In the genomic region with DNA sequence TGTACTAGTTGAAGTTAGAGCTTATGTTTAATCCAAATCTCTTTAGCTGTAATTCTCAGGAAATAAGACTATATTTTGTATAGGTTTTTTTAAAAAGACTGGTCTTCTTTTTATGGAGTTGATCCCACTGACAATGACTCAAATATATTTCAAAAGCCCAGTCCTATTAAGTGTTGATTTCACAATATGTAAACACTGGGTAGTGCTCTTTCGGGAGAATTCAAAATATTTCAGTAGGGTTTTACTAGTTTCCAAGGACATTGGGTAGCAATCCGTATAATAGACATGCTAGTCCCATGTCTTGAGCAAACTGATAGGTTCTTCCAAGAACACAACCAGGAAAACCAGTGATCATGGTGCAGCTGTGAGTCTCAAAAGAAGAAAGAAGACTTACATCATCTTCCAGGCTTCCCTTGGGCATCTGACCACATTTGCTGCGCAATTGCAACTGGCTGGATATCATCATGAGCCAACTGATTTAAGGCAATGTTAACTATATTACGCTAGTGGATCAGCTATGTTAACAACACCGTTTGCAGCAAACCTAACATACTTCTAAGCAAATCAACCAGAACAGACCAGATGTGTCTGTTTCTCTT, we compare ENCODE assay signal across 28 cellular contexts. TPM values are rescaled to one million over a fixed set of nuclear protein-coding genes. Genes with fewer than 3 reads are reported as not detected.
DNase-seq lines count a peak whose midpoint lies in the region; ATAC-seq, FAIRE-seq and TF ChIP-seq lines count a peak whose summit lies in the region.
"Had no signal": no experiment of that assay in that cellular context is flagged by ENCODE, and none has a peak within 500 bp of the region (broad histone marks: within the 10 kb centered on the region; RNA-seq: fewer than 3 reads in every experiment).

No MANE protein-coding gene starts in this region.

- H3K4me3 Mint-ChIP-seq in stimulated activated naive CD8-positive, alpha-beta T cell treated with anti-CD3 and anti-CD28 coated beads, Interleukin-15, amount 100 ng/mL, for 72 hours, result no peak overlapping the region
- H3K4me3 Mint-ChIP-seq: activated CD8-positive, alpha-beta T cell treated with anti-CD3 and anti-CD28 coated beads for 36 hours; activated T-cell treated with anti-CD3 and anti-CD28 coated beads, Interleukin-2, amount 50 U/mL, for 24 hours; CD4-positive, alpha-beta memory T cell; nephron progenitor cell had no signal

- H3K4me1 ChIP-seq in OCI-LY1 (ENCODE audit: insufficient read depth, low read length, severe bottlenecking), result peaks cover 11% of the 10 kb centered on the region
- H3K4me1 ChIP-seq in colonic mucosa, result no peaks in the 10 kb centered on the region
- H3K4me1 ChIP-seq: pancreas had no signal

- no peak for ATAC-seq in HG03378 (IDR thresholded peaks at IDR 0.05; ENCODE audit: unreplicated experiment)
- ATAC-seq in stimulated activated naive CD8-positive, alpha-beta T cell treated with anti-CD3 and anti-CD28 coated beads, Interleukin-15, amount 100 ng/mL, for 72 hours, result no peak
- ATAC-seq: activated CD8-positive, alpha-beta T cell treated with anti-CD3 and anti-CD28 coated beads for 36 hours; left ventricle myocardium superior; sciatic nerve had no signal

- no peak for TF ChIP-seq CTCF in AG09319 (IDR thresholded peaks at IDR 0.05; ENCODE audit: low read depth, low read length)
- no peak for TF ChIP-seq CTCF in OCI-LY1 (IDR thresholded peaks at IDR 0.05; ENCODE audit: low read length)
- no peak for TF ChIP-seq CTCF in fibroblast of the aortic adventitia (IDR thresholded peaks at IDR 0.05; ENCODE audit: insufficient read depth, low read length)
- TF ChIP-seq CTCF in colonic mucosa (IDR thresholded peaks at IDR 0.05), result no peak

- no peaks in the 10 kb centered on the region for H3K9me2 ChIP-seq in OCI-LY1 (ENCODE audit: low read depth, low read length)
- H3K9me2 ChIP-seq: SK-N-SH had no signal

- H3K9me3 ChIP-seq in OCI-LY1 (ENCODE audit: low read length) (peaks cover 6% of the 10 kb centered on the region; the same call in 1 of the 2 replicates), MG63 (no peaks in the 10 kb centered on the region), colonic mucosa (no peaks in the 10 kb centered on the region)
- H3K9me3 ChIP-seq: pancreas, SK-N-SH had no signal

- intact Hi-C loops in colonic mucosa (cut with DNase I), result no loop called here

- no peaks in the 10 kb centered on the region for H3F3A ChIP-seq in OCI-LY1 (ENCODE audit: insufficient read depth, low read length)

- peaks cover 0 to 5% of the 10 kb centered on the region in 2 donors for H3K9me3 Mint-ChIP-seq in stimulated activated naive CD8-positive, alpha-beta T cell treated with anti-CD3 and anti-CD28 coated beads, Interleukin-15, amount 100 ng/mL, for 72 hours
- H3K9me3 Mint-ChIP-seq: activated CD8-positive, alpha-beta T cell treated with anti-CD3 and anti-CD28 coated beads for 36 hours had no signal

- no peaks in the 10 kb centered on the region for H3K36me3 ChIP-seq in OCI-LY1 (ENCODE audit: insufficient read depth, low read length)
- H3K36me3 ChIP-seq in MG63, result no peaks in the 10 kb centered on the region
- H3K36me3 ChIP-seq in colonic mucosa, result no peaks in the 10 kb centered on the region
- H3K36me3 ChIP-seq: pancreas had no signal

- H3K27me3 ChIP-seq in OCI-LY1 (ENCODE audit: insufficient read depth, low read length) (no peaks in the 10 kb centered on the region), MG63 (no peaks in the 10 kb centered on the region), colonic mucosa (no peaks in the 10 kb centered on the region)
- H3K27me3 ChIP-seq: hepatocyte, pancreas had no signal

- H4K20me1 ChIP-seq in OCI-LY1 (ENCODE audit: insufficient read depth, low read length), result no peaks in the 10 kb centered on the region

- peak; percentile 68 for FAIRE-seq in HTR-8/SVneo (lab: Jason Lieb, UNC)
- FAIRE-seq: colon, pancreas had no signal

- H3K27me3 Mint-ChIP-seq in stimulated activated naive CD8-positive, alpha-beta T cell treated with anti-CD3 and anti-CD28 coated beads, Interleukin-15, amount 100 ng/mL, for 72 hours, result no peaks in the 10 kb centered on the region
- H3K27me3 Mint-ChIP-seq: activated CD8-positive, alpha-beta T cell treated with anti-CD3 and anti-CD28 coated beads for 36 hours; activated T-cell treated with anti-CD3 and anti-CD28 coated beads, Interleukin-2, amount 50 U/mL, for 24 hours had no signal

- H3K4me1 Mint-ChIP-seq in stimulated activated naive CD8-positive, alpha-beta T cell treated with anti-CD3 and anti-CD28 coated beads, Interleukin-15, amount 100 ng/mL, for 72 hours, result no peaks in the 10 kb centered on the region
- H3K4me1 Mint-ChIP-seq: CD4-positive, alpha-beta memory T cell had no signal

- no peak overlapping the region for H3K4me3 ChIP-seq in OCI-LY1 (ENCODE audit: low read depth, low read length, poor library complexity, severe bottlenecking)
- H3K4me3 ChIP-seq in fibroblast of the aortic adventitia (ENCODE audit: low read depth, low read length), result no peak overlapping the region
- no peak overlapping the region for H3K4me3 ChIP-seq in MG63
- H3K4me3 ChIP-seq in colonic mucosa, result no peak overlapping the region
- H3K4me3 ChIP-seq: hepatocyte, pancreas had no signal

- H3K27ac ChIP-seq in OCI-LY1 (ENCODE audit: low read depth, low read length, poor library complexity, severe bottlenecking), result no peak overlapping the region
- H3K27ac ChIP-seq in colonic mucosa, result no peak overlapping the region
- H3K27ac ChIP-seq: hepatocyte, pancreas had no signal

- H2AFZ ChIP-seq in OCI-LY1 (ENCODE audit: low read length), result 0 out of 2 replicates have a peak overlapping the region, but pooled peaks have one; percentile 10
- H2AFZ ChIP-seq: hepatocyte had no signal

- H3K9ac ChIP-seq in OCI-LY1 (ENCODE audit: low read length), result no peak overlapping the region
- no peak overlapping the region for H3K9ac ChIP-seq in colonic mucosa (ENCODE audit: low read depth in 2 of 2, low read length in 2 of 2)
- H3K9ac ChIP-seq: SK-N-SH had no signal

- DNase-seq in AG09319 (ENCODE audit: extremely low read depth, low read depth), result peak; percentile 43
- no peak for DNase-seq in HTR-8/SVneo (ENCODE audit: insufficient read length, low spot score)
- DNase-seq in fibroblast of the aortic adventitia (ENCODE audit: low read depth), result peak; percentile 4
- no peak for DNase-seq in MG63
- no peak for DNase-seq in colonic mucosa
- DNase-seq in stimulated activated naive CD8-positive, alpha-beta T cell treated with anti-CD3 and anti-CD28 coated beads, Interleukin-15, amount 100 ng/mL, for 72 hours, result no peak
- DNase-seq: activated CD4-positive, CD25-positive, alpha-beta regulatory T cell; activated CD8-positive, alpha-beta T cell treated with anti-CD3 and anti-CD28 coated beads for 36 hours; activated naive CD4-positive, alpha-beta T cell; activated T-cell treated with anti-CD3 and anti-CD28 coated beads, Interleukin-2, amount 50 U/mL, for 24 hours; CD4-positive, alpha-beta memory T cell; DMS153; foreskin fibroblast; GDM1; left ventricle myocardium superior; NCI-H1417; NCI-H69; nephron progenitor cell; pancreas; SK-N-SH; substantia nigra had no signal

- H3K4me2 ChIP-seq in OCI-LY1 (ENCODE audit: low read length), result no peak overlapping the region
- H3K4me2 ChIP-seq: hepatocyte, SK-N-SH had no signal

- H3K79me2 ChIP-seq in OCI-LY1 (ENCODE audit: insufficient read depth, low read length), result no peaks in the 10 kb centered on the region
- H3K79me2 ChIP-seq: hepatocyte had no signal

- H3K27ac Mint-ChIP-seq in stimulated activated naive CD8-positive, alpha-beta T cell treated with anti-CD3 and anti-CD28 coated beads, Interleukin-15, amount 100 ng/mL, for 72 hours, result no peak overlapping the region
- H3K27ac Mint-ChIP-seq: activated CD8-positive, alpha-beta T cell treated with anti-CD3 and anti-CD28 coated beads for 36 hours; activated T-cell treated with anti-CD3 and anti-CD28 coated beads, Interleukin-2, amount 50 U/mL, for 24 hours; CD4-positive, alpha-beta memory T cell; nephron progenitor cell had no signal

RNA-seq across cellular contexts. Expression of a gene that starts 59.3 kb away (rescaled TPM):
- total RNA-seq in fibroblast of the aortic adventitia (ENCODE audit: low replicate concordance) (2.9 and 5.9 TPM in 2 replicates), colonic mucosa (1 to 10 TPM; 2.1 to 2.8 TPM)
- total RNA-seq in MG63 (2014; rRNA removed; shearing (Covaris generic); ENCODE audit: low replicate concordance), result not detected in 2 replicates
- total RNA-seq: H4, LHCN-M2 had no signal

Comparison
In these comparisons a context has a peak if more than half of its experiments do, and no peak if none do; other contexts are left out.
1. DNase-seq: peak in AG09319 (single experiment) and fibroblast of the aortic adventitia (single experiment); none in HTR-8/SVneo (single experiment), MG63 (single experiment), colonic mucosa (single experiment) and stimulated activated naive CD8-positive, alpha-beta T cell treated with anti-CD3 and anti-CD28 coated beads, Interleukin-15, amount 100 ng/mL, for 72 hours (0 of 2).